ENCODE assay signal across 14 cellular contexts in genomic region chr11:94370576-94370975, GRCh38. TPM values are rescaled to one million over a fixed set of nuclear protein-coding genes. Genes with fewer than 3 reads are reported as not detected.
"Had no signal": no experiment of that assay in that cellular context is flagged by ENCODE, and none has a peak within 500 bp of the region (broad histone marks: within the 10 kb centered on the region; RNA-seq: fewer than 3 reads in every experiment).

No MANE protein-coding gene starts in this region.

RNA-seq across cellular contexts. Expression of gene GPR83, which starts 30.6 kb away (rescaled TPM):
- total RNA-seq: activated CD4-positive, alpha-beta memory T cell treated with anti-CD3 and anti-CD28 coated beads for 36 hours; activated CD8-positive, alpha-beta T cell treated with anti-CD3 and anti-CD28 coated beads, Interleukin-2, amount 10 ng/mL, durations not matched to agents 7 days and 5 days; activated naive CD4-positive, alpha-beta T cell treated with anti-CD3 and anti-CD28 coated beads for 36 hours; activated T-helper 1 cell treated with anti-CD3 and anti-CD28 coated beads, Interleukin-12 subunit alpha, Interleukin-12 subunit beta, Interleukin-2, Interleukin-4 antibody, amounts not matched to agents 30 ng/mL and 10 ng/mL and 1 ng/mL, durations not matched to agents 14 hours and 24 hours and 36 hours; activated T-helper 2 cell treated with anti-CD3 and anti-CD28 coated beads, Interferon-gamma antibody, Interleukin-2, Interleukin-4, amounts not matched to agents 10 μg/mL and 5 μg/mL and 100 μg/mL, durations not matched to agents 14 hours and 24 hours and 36 hours; body of pancreas; dermis microvascular lymphatic vessel endothelial cell; endothelial cell of umbilical vein; esophagus squamous epithelium; fibroblast of lung; fibroblast of villous mesenchyme; glomerular endothelial cell; hepatocyte had no signal
- polyA plus RNA-seq: aorta, hepatocyte had no signal
